ENCODE assay signal across 1 cellular context in genomic region chr11:104995001-104995408, GRCh38.
TF ChIP-seq lines count a peak whose summit lies in the region.

No MANE protein-coding gene starts in this region.

TF ChIP-seq in GM23338, 12 proteins besides CTCF, POLR2A, EP300 and RAD21:
- TF ChIP-seq ZNF462 (CRISPR knock-in tag; IDR thresholded peaks at IDR 0.05) (no peak), ETS1 (IDR thresholded peaks at IDR 0.05) (no peak), CREB1 (CRISPR knock-in tag; IDR thresholded peaks at IDR 0.05; ENCODE audit: low read depth) (no peak), REST (IDR thresholded peaks at IDR 0.05; ENCODE audit: unreplicated experiment) (no peak), ZNF331 (CRISPR knock-in tag; IDR thresholded peaks at IDR 0.05; ENCODE audit: low read depth) (no peak), JUNB (IDR thresholded peaks at IDR 0.05; ENCODE audit: unreplicated experiment) (no peak), EZH2phosphoT487 (IDR thresholded peaks at IDR 0.05; ENCODE audit: unreplicated experiment) (no peak)
